Comparison of ENCODE assay signal across 8 cellular contexts in genomic region chr7:25098096-25099046, GRCh38. TPM values are rescaled to one million over a fixed set of nuclear protein-coding genes. Genes with fewer than 3 reads are reported as not detected.
A peak's percentile ranks its signal among the peaks of the same experiment; 100 is the strongest.
DNase-seq lines count a peak whose midpoint lies in the region; ATAC-seq, FAIRE-seq and TF ChIP-seq lines count a peak whose summit lies in the region.

No MANE protein-coding gene starts in this region.

- H3K4me3 ChIP-seq in MG63: no peak overlapping the region
- H3K4me3 ChIP-seq in heart right ventricle: no peak overlapping the region

- peak; percentile 36 for DNase-seq in D721Med (ENCODE audit: insufficient read length, low spot score)
- DNase-seq in MG63: peak; percentile 53
- peak; percentile 46 for DNase-seq in SKM-1 (lab: John Stamatoyannopoulos, UW; ENCODE audit: unreplicated experiment)
- DNase-seq in activated naive CD8-positive, alpha-beta T cell treated with anti-CD3 and anti-CD28 coated beads, Interleukin-2, amount 50 U/mL, for 16 hours (ENCODE audit: low read depth, low spot score): peak; percentile 3
- DNase-seq in heart right ventricle: peak; percentile 22
- peak; percentile 42 for DNase-seq in putamen (ENCODE audit: low spot score)
- no peak for DNase-seq in mesenteric fat pad (ENCODE audit: low spot score)

- ATAC-seq in GM21619 (IDR thresholded peaks at IDR 0.05; ENCODE audit: unreplicated experiment) (peak; percentile 59), heart right ventricle (peak in 4 of 8 donors; percentile 48 to 70 (median 65))

- H3K9me3 ChIP-seq in MG63 (no peaks in the 10 kb centered on the region), heart right ventricle (peaks cover 0 to 5% (median 0%) of the 10 kb centered on the region in 11 donors)

- H3K27me3 ChIP-seq in MG63 (no peaks in the 10 kb centered on the region), heart right ventricle (no peaks in the 10 kb centered on the region)

- 27 to 32% methylated on average over 11 of the region's 11 CpGs for WGBS in heart right ventricle, 2 donors

- no peak overlapping the region for H3K27ac ChIP-seq in heart right ventricle

- H3K4me1 ChIP-seq in heart right ventricle: peaks cover 0 to 6% (median 0%) of the 10 kb centered on the region in 9 donors

- no peak for FAIRE-seq in D721Med (lab: Jason Lieb, UNC)

- intact Hi-C loops in heart right ventricle (cut with DNase I): loop anchor here in 2 of 10 donors (5.0 to 10.0 kb wide), 2 partner anchors 284 to 286 kb away; no protein-coding TSS in a partner anchor

- peak; percentile 87 for TF ChIP-seq CTCF in D721Med (IDR thresholded peaks at IDR 0.05; ENCODE audit: insufficient read depth, missing control alignments)
- TF ChIP-seq CTCF in heart right ventricle (IDR thresholded peaks at IDR 0.05): peak; percentile 53 to 91 (median 84)

- H3K36me3 ChIP-seq in MG63 (no peaks in the 10 kb centered on the region), heart right ventricle (no peaks in the 10 kb centered on the region)

RNA-seq across cellular contexts. Expression of gene CYCS, which starts 26.7 kb away (rescaled TPM):
- 56.2 and 67.8 TPM in 2 replicates for total RNA-seq in MG63 (2014; rRNA removed; shearing (Covaris generic); ENCODE audit: low replicate concordance)
- total RNA-seq in heart right ventricle (100 to 1,000 TPM; 440 to 896 (median 676) TPM), mesenteric fat pad (107 TPM)
- 100 to 1,000 TPM; 315 to 417 TPM for polyA plus RNA-seq in heart right ventricle
